ENCODE assay signal across 24 cellular contexts in genomic region chr21:41148798-41149197, GRCh38.
"Had no signal": no experiment of that assay in that cellular context is flagged by ENCODE, and none has a peak within 500 bp of the region (broad histone marks: within the 10 kb centered on the region; RNA-seq: fewer than 3 reads in every experiment).

No MANE protein-coding gene starts in this region.

- H3K36me3 Mint-ChIP-seq: neural progenitor cell; stimulated activated naive B cell treated with anti-CD40 and anti-IgM and Interleukin-4, amounts not matched to agents 10 μg/mL and 1 μg/mL and 100 μg/mL, for 72 hours had no signal

- H3K4me1 Mint-ChIP-seq: nephron had no signal

- ATAC-seq: left colon; left lung; mucosa of descending colon; naive thymus-derived CD8-positive, alpha-beta T cell; right lobe of liver; stimulated activated naive B cell treated with anti-CD40 and anti-IgM and Interleukin-4, amounts not matched to agents 10 μg/mL and 1 μg/mL and 100 μg/mL, for 72 hours; stimulated activated naive CD8-positive, alpha-beta T cell treated with anti-CD3 and anti-CD28 coated beads, Interleukin-15, Interleukin-2, amounts not matched to agents 100 U/mL and 50 U/mL, for 24 hours; upper lobe of right lung had no signal

- DNase-seq: hippocampal formation; kidney; left colon; left lung; mammary epithelial cell; mesendoderm; midbrain; mucosa of descending colon; naive thymus-derived CD8-positive, alpha-beta T cell; occipital lobe; right lobe of liver; stimulated activated CD4-positive, alpha-beta T cell treated with anti-CD3 and anti-CD28 coated beads, Interleukin-1b, Interleukin-23, amount 100 ng/mL, for 48 hours; stimulated activated CD4-positive, alpha-beta T cell treated with anti-CD3 and anti-CD28 coated beads, Interleukin-2, amount 100 ng/mL, for 48 hours; stimulated activated CD4-positive, alpha-beta T cell treated with anti-CD3 and anti-CD28 coated beads, Interleukin-4, amount 100 ng/mL, for 4 hours; stimulated activated CD8-positive, alpha-beta memory T cell treated with anti-CD3 and anti-CD28 coated beads, Interleukin-4, amount 100 ng/mL, for 48 hours; stimulated activated naive B cell treated with anti-CD40 and anti-IgM and Interleukin-4, amounts not matched to agents 10 μg/mL and 1 μg/mL and 100 μg/mL, for 72 hours; stimulated activated naive CD8-positive, alpha-beta T cell treated with anti-CD3 and anti-CD28 coated beads, Interleukin-15, Interleukin-2, amounts not matched to agents 100 U/mL and 50 U/mL, for 24 hours; stomach; tibial artery; trophoblast cell; upper lobe of right lung had no signal

- H3K9me3 Mint-ChIP-seq: nephron had no signal

- H3K4me3 Mint-ChIP-seq: naive thymus-derived CD8-positive, alpha-beta T cell; nephron; neural progenitor cell; stimulated activated naive B cell treated with anti-CD40 and anti-IgM and Interleukin-4, amounts not matched to agents 10 μg/mL and 1 μg/mL and 100 μg/mL, for 72 hours had no signal

- H3K27ac Mint-ChIP-seq: naive thymus-derived CD8-positive, alpha-beta T cell; nephron; neural progenitor cell; progenitor cell of endocrine pancreas; stimulated activated naive B cell treated with anti-CD40 and anti-IgM and Interleukin-4, amounts not matched to agents 10 μg/mL and 1 μg/mL and 100 μg/mL, for 72 hours had no signal
